In genomic region chr6:14546036-14546435, GRCh38 we compare ENCODE assay signal across 18 cellular contexts.
DNase-seq lines count a peak whose midpoint lies in the region; ATAC-seq and TF ChIP-seq lines count a peak whose summit lies in the region.
"Had no signal": no experiment of that assay in that cellular context is flagged by ENCODE, and none has a peak within 500 bp of the region (broad histone marks: within the 10 kb centered on the region; RNA-seq: fewer than 3 reads in every experiment).

No MANE protein-coding gene starts in this region.

- H3K27ac Mint-ChIP-seq in H9, result no peak overlapping the region; a peak in 1 of 7 replicates
- H3K27ac Mint-ChIP-seq: B cell; CD4-positive, CD25-positive, alpha-beta regulatory T cell had no signal

- no peaks in the 10 kb centered on the region for H3K36me3 ChIP-seq in psoas muscle (ENCODE audit: insufficient read depth in 1 of 2, low read depth in 1 of 2)

- H3K9ac ChIP-seq in H9 (ENCODE audit: extremely low read depth, insufficient read length, low read length), result no peak overlapping the region

- peak overlapping the region; percentile 16 for H2BK120ac ChIP-seq in H9 (ENCODE audit: low read depth, low read length, poor library complexity, severe bottlenecking)

- peak in 3 of 4 donors; percentile 25 to 60 (median 28) for ATAC-seq in psoas muscle
- ATAC-seq in HG03045 (IDR thresholded peaks at IDR 0.05; ENCODE audit: unreplicated experiment), result no peak

- H2AFZ ChIP-seq in H9 (ENCODE audit: low read length), result no peak overlapping the region

- H3K14ac ChIP-seq in H9 (ENCODE audit: insufficient read depth, low read length), result no peak overlapping the region

- H3K9me3 ChIP-seq in H9 (ENCODE audit: control insufficient read depth, low read depth, low read length) (no peaks in the 10 kb centered on the region), psoas muscle (no peaks in the 10 kb centered on the region)

- H3K56ac ChIP-seq in H9 (ENCODE audit: insufficient read length, low read depth, low read length), result no peak overlapping the region

- H3K27me3 Mint-ChIP-seq in H9 (ENCODE audit: low read depth), result no peaks in the 10 kb centered on the region
- H3K27me3 Mint-ChIP-seq: B cell; CD4-positive, CD25-positive, alpha-beta regulatory T cell had no signal

- no peak overlapping the region for H3K18ac ChIP-seq in H9 (ENCODE audit: insufficient read length, low read depth, low read length)

- DNase-seq in H9, result no peak
- DNase-seq in NCI-H2029 treated with DMSO at 0.1 percent for 48 hours (lab: John Stamatoyannopoulos, UW), result peak; percentile 81
- DNase-seq in NCI-H69 (lab: John Stamatoyannopoulos, UW), result peak; percentile 16
- no peak for DNase-seq in psoas muscle
- DNase-seq in NCI-H510A treated with DMSO at 0.1 percent for 48 hours (lab: John Stamatoyannopoulos, UW), result no peak
- no peak for DNase-seq in GM13976 (ENCODE audit: low spot score)
- no peak for DNase-seq in NCI-H526 treated with DMSO at 0.1 percent for 48 hours (lab: John Stamatoyannopoulos, UW)
- DNase-seq: C1 segment of cervical spinal cord; CD4-positive, CD25-positive, alpha-beta regulatory T cell; CD8-positive, alpha-beta memory T cell; COR-L47; DMS 273 treated with DMSO at 0.1 percent for 48 hours; DMS79; GDM1; GOT3; H7 had no signal

- intact Hi-C loops in psoas muscle (cut with DNase I), result loop anchor here in 1 of 2 donors (10.0 kb wide), 1 partner anchor 339 kb away; no protein-coding TSS in a partner anchor

- H3K9me3 Mint-ChIP-seq in H9, result no peaks in the 10 kb centered on the region
- H3K9me3 Mint-ChIP-seq: CD4-positive, CD25-positive, alpha-beta regulatory T cell; CD8-positive, alpha-beta memory T cell had no signal

- H3K79me1 ChIP-seq in H9 (ENCODE audit: insufficient read depth, low read depth, low read length, poor library complexity, severe bottlenecking), result no peaks in the 10 kb centered on the region

- TF ChIP-seq CTCF in H9 (conservative IDR thresholded peaks at IDR 0.05), result no peak
- no peak for TF ChIP-seq CTCF in psoas muscle (IDR thresholded peaks at IDR 0.05)
- TF ChIP-seq CTCF in GM13976 (IDR thresholded peaks at IDR 0.05; ENCODE audit: borderline replicate concordance, control extremely low read depth, extremely low read depth, insufficient read depth, missing control alignments), result no peak

- H3K4ac ChIP-seq in H9 (ENCODE audit: low read depth, low read length), result no peak overlapping the region

- no peaks in the 10 kb centered on the region for H3K4me1 ChIP-seq in H9 (ENCODE audit: insufficient read depth, low read length)
- peaks cover 26% of the 10 kb centered on the region for H3K4me1 ChIP-seq in psoas muscle

- H3K23ac ChIP-seq in H9 (ENCODE audit: insufficient read length, low read depth, low read length), result no peak overlapping the region

- H2AK5ac ChIP-seq in H9 (ENCODE audit: insufficient read length, low read length), result no peak overlapping the region

- no peak overlapping the region for H2BK12ac ChIP-seq in H9 (ENCODE audit: insufficient read length, low read depth, low read length)

- H3K27ac ChIP-seq in H9 (ENCODE audit: insufficient read length, low read depth, low read length), result no peak overlapping the region
- peak overlapping the region; percentile 39 for H3K27ac ChIP-seq in psoas muscle

- H3K4me3 ChIP-seq in psoas muscle, result no peak overlapping the region

- WGBS in H9 (ENCODE audit: extremely low coverage, insufficient read length, low lambda C conversion rate), result no CpG with 5 or more reads among the region's 5 CpGs
- whole genome bisulfite sequencing in psoas muscle, 3 donors, result 36 to 53% (median 46%) methylated on average over 5 of the region's 5 CpGs

- H3K23me2 ChIP-seq in H9 (ENCODE audit: insufficient read length, low read depth, low read length, poor library complexity, severe bottlenecking), result no peaks in the 10 kb centered on the region

- no peak overlapping the region for H3K4me3 Mint-ChIP-seq in H9
- H3K4me3 Mint-ChIP-seq: B cell; CD4-positive, CD25-positive, alpha-beta regulatory T cell; CD8-positive, alpha-beta memory T cell had no signal

- H3K79me2 ChIP-seq in H9 (ENCODE audit: insufficient read depth, low read length), result no peaks in the 10 kb centered on the region

- H4K91ac ChIP-seq in H9 (ENCODE audit: insufficient read length, low read depth, low read length), result no peak overlapping the region

- H2BK5ac ChIP-seq in H9 (ENCODE audit: insufficient read length, low read length), result no peak overlapping the region

- in situ Hi-C loops in GM13976 (cut with MboI; ENCODE audit: low sequenced_read_pairs, unreplicated experiment), result no loop called here

- no peaks in the 10 kb centered on the region for H4K20me1 ChIP-seq in H9 (ENCODE audit: control insufficient read depth, insufficient read depth, insufficient read length)

- no peak overlapping the region for H3K4me2 ChIP-seq in H9 (ENCODE audit: insufficient read depth, insufficient read length, low read length)

- no peak overlapping the region for H3T11ph ChIP-seq in H9 (ENCODE audit: low read length)

- H3K4me1 Mint-ChIP-seq in H9, result peaks cover 39 to 45% of the 10 kb centered on the region in 2 experiments

- H4K8ac ChIP-seq in H9 (replicated peaks; ENCODE audit: insufficient read length, low read depth, low read length), result no peak overlapping the region

- H3K27me3 ChIP-seq in H9 (ENCODE audit: insufficient read depth, low read length) (no peaks in the 10 kb centered on the region), psoas muscle (ENCODE audit: insufficient read depth in 3 of 3, low read length in 2 of 3) (no peaks in the 10 kb centered on the region)

- H4K5ac ChIP-seq in H9 (ENCODE audit: insufficient read length, low read depth, low read length), result no peak overlapping the region

- H3K36me3 Mint-ChIP-seq in H9 (ENCODE audit: insufficient read depth in 1 of 3, low read depth in 3 of 3), result no peaks in the 10 kb centered on the region
- H3K36me3 Mint-ChIP-seq: CD4-positive, CD25-positive, alpha-beta regulatory T cell; CD8-positive, alpha-beta memory T cell had no signal

- no peak overlapping the region for H2BK20ac ChIP-seq in H9 (ENCODE audit: low read depth, low read length, poor library complexity, severe bottlenecking)

- H2BK15ac ChIP-seq in H9 (ENCODE audit: low read depth, low read length), result no peak overlapping the region

Comparison
In these comparisons a context has a peak if more than half of its experiments do, and no peak if none do; other contexts are left out.
1. DNase-seq: peak in NCI-H2029 treated with DMSO at 0.1 percent for 48 hours (single experiment) and NCI-H69 (single experiment); none in H9 (single experiment), psoas muscle (0 of 2), NCI-H510A treated with DMSO at 0.1 percent for 48 hours (single experiment), GM13976 (single experiment) and NCI-H526 treated with DMSO at 0.1 percent for 48 hours (single experiment).